26 cellular contexts compared by ENCODE assay signal in the genomic region with DNA sequence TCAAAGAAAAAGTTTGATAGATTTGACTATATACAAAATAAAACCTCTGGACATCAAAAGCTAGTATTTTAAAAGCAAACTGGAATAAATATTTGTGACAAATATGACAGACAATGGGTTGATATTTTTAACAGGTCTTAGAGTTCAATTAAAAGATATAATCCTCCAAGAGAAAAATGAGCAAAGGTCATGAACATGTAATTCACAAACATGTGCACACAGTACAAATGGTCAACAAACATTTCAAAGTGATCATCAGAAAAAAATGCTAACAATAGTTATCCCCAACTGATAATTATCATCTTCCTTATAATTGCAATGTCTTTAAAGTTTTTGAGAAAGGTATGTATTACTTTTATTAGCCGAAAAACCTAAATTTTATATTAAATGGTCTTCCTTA. TPM values are rescaled to one million over a fixed set of nuclear protein-coding genes. Genes with fewer than 3 reads are reported as not detected.
DNase-seq lines count a peak whose midpoint lies in the region; ATAC-seq and FAIRE-seq lines count a peak whose summit lies in the region.
"Had no signal": no experiment of that assay in that cellular context is flagged by ENCODE, and none has a peak within 500 bp of the region (broad histone marks: within the 10 kb centered on the region; RNA-seq: fewer than 3 reads in every experiment).

No MANE protein-coding gene starts in this region.

- H3K4me1 ChIP-seq in small intestine (ENCODE audit: control insufficient read depth in 2 of 2, insufficient read depth in 1 of 2, low read depth in 1 of 2, low read length in 1 of 2): no peaks in the 10 kb centered on the region
- H3K4me1 ChIP-seq: BE2C, BLaER1 had no signal

- no peaks in the 10 kb centered on the region for H3K9me3 Mint-ChIP-seq in T-helper 2 cell treated with Interferon-gamma antibody and Interleukin-4, amounts not matched to agents 5 μg/mL and 100 μg/mL, for 36 hours
- H3K9me3 Mint-ChIP-seq: CD8-positive, alpha-beta memory T cell had no signal

- no peaks in the 10 kb centered on the region for H3K27me3 ChIP-seq in small intestine (ENCODE audit: control insufficient read depth in 2 of 2, insufficient read depth in 2 of 2, low read length in 2 of 2)
- H3K27me3 ChIP-seq: BLaER1 had no signal

- no peak overlapping the region for H3K4me3 ChIP-seq in small intestine (ENCODE audit: low read depth in 1 of 2, low read length in 2 of 2)
- H3K4me3 ChIP-seq: BLaER1 had no signal

- no peaks in the 10 kb centered on the region for H3K9me3 ChIP-seq in small intestine (ENCODE audit: control insufficient read depth, low read depth)
- H3K9me3 ChIP-seq: BE2C, BLaER1 had no signal

- no peak overlapping the region for H3K27ac ChIP-seq in small intestine (ENCODE audit: low read depth in 1 of 2, low read length in 1 of 2)
- H3K27ac ChIP-seq: BLaER1 had no signal

- DNase-seq in left lobe of liver (ENCODE audit: low spot score): no peak
- no peak for DNase-seq in small intestine
- DNase-seq in T-helper 2 cell treated with Interferon-gamma antibody and Interleukin-4, amounts not matched to agents 5 μg/mL and 100 μg/mL, for 36 hours (ENCODE audit: low spot score): no peak
- DNase-seq in D341Med (ENCODE audit: low spot score): no peak
- DNase-seq: 8988T; ACHN; BE2C; C1 segment of cervical spinal cord; CD4-positive, alpha-beta memory T cell; CD4-positive, CD25-positive, alpha-beta regulatory T cell; CD8-positive, alpha-beta memory T cell; COR-L47; DMS79 treated with DMSO at 0.1 percent for 48 hours; GF-D8 had no signal

- no peak overlapping the region for H3K4me3 Mint-ChIP-seq in T-helper 2 cell treated with Interferon-gamma antibody and Interleukin-4, amounts not matched to agents 5 μg/mL and 100 μg/mL, for 36 hours
- H3K4me3 Mint-ChIP-seq: CD14-positive monocyte; CD4-positive, alpha-beta memory T cell; CD4-positive, CD25-positive, alpha-beta regulatory T cell; CD8-positive, alpha-beta memory T cell had no signal

- H3K4me1 Mint-ChIP-seq in T-helper 2 cell treated with Interferon-gamma antibody and Interleukin-4, amounts not matched to agents 5 μg/mL and 100 μg/mL, for 36 hours (ENCODE audit: low read depth): no peaks in the 10 kb centered on the region
- H3K4me1 Mint-ChIP-seq: CD14-positive monocyte had no signal

- peak; percentile 60 for FAIRE-seq in TTC549 (lab: Jason Lieb, UNC)
- peak; percentile 55 for FAIRE-seq in colon (lab: Jason Lieb, UNC)
- peak; percentile 26 for FAIRE-seq in small intestine (lab: Jason Lieb, UNC)
- FAIRE-seq: A204.1, D721Med, G401.6, GM12891, GM19239 had no signal

- ATAC-seq in left lobe of liver: peak; percentile 44
- no peak for ATAC-seq in GM19328 (IDR thresholded peaks at IDR 0.05; ENCODE audit: unreplicated experiment)

- peaks cover 13% of the 10 kb centered on the region for H3K27me3 Mint-ChIP-seq in T-helper 2 cell treated with Interferon-gamma antibody and Interleukin-4, amounts not matched to agents 5 μg/mL and 100 μg/mL, for 36 hours (ENCODE audit: low read depth)

- no peak overlapping the region for H3K27ac Mint-ChIP-seq in T-helper 2 cell treated with Interferon-gamma antibody and Interleukin-4, amounts not matched to agents 5 μg/mL and 100 μg/mL, for 36 hours
- H3K27ac Mint-ChIP-seq: CD14-positive monocyte; CD4-positive, alpha-beta memory T cell; CD4-positive, CD25-positive, alpha-beta regulatory T cell; CD8-positive, alpha-beta memory T cell had no signal

- no peaks in the 10 kb centered on the region for H3K36me3 ChIP-seq in small intestine (ENCODE audit: control insufficient read depth in 2 of 2, insufficient read depth in 2 of 2, low read length in 2 of 2)
- H3K36me3 ChIP-seq: BE2C, BLaER1 had no signal

- WGBS in small intestine, 3 donors: 89 to 95% (median 95%) methylated on average over 1 of the region's 1 CpG

- no peaks in the 10 kb centered on the region for H3K36me3 Mint-ChIP-seq in T-helper 2 cell treated with Interferon-gamma antibody and Interleukin-4, amounts not matched to agents 5 μg/mL and 100 μg/mL, for 36 hours (ENCODE audit: low read depth)
- H3K36me3 Mint-ChIP-seq: CD14-positive monocyte had no signal

RNA-seq across cellular contexts. Expression of gene WDR64, which starts 32.0 kb away (rescaled TPM):
- total RNA-seq in left lobe of liver: 0.40 TPM
- polyA plus RNA-seq in small intestine: not detected
- total RNA-seq: A673; CD4-positive, alpha-beta memory T cell; CD4-positive, CD25-positive, alpha-beta regulatory T cell; CD8-positive, alpha-beta memory T cell had no signal
- polyA plus RNA-seq: AG04450, CD14-positive monocyte had no signal

RNA-seq across cellular contexts. Expression of gene CHML, which starts 43.9 kb away (rescaled TPM):
- total RNA-seq in left lobe of liver: 2.1 TPM
- polyA plus RNA-seq in small intestine: 1 to 10 TPM; 1.3 to 2.6 (median 1.9) TPM

RNA-seq across cellular contexts. Expression of gene OPN3, which starts 43.9 kb away (rescaled TPM):
- 15.3 TPM for total RNA-seq in left lobe of liver
- 1 to 10 TPM; 5.0 to 9.2 (median 8.1) TPM for polyA plus RNA-seq in small intestine
